ENCODE assay signal across 1 cellular context in genomic region chr17:37068266-37068665, GRCh38.
TF ChIP-seq lines count a peak whose summit lies in the region.

No MANE protein-coding gene starts in this region.

TF ChIP-seq in HCT116, 20 proteins besides CTCF, POLR2A, EP300 and RAD21:
- TF ChIP-seq ATF3 (IDR thresholded peaks at IDR 0.05) = no peak
- TF ChIP-seq JUND (IDR thresholded peaks at IDR 0.05) = no peak
- TF ChIP-seq ZFX (IDR thresholded peaks at IDR 0.05) = no peak
- TF ChIP-seq ZBTB33 (IDR thresholded peaks at IDR 0.05; ENCODE audit: extremely low read depth, insufficient replicate concordance, low read length) = no peak
- no peak for TF ChIP-seq EGR1 (IDR thresholded peaks at IDR 0.05; ENCODE audit: low read depth)
- no peak for TF ChIP-seq POLR2AphosphoS5 (IDR thresholded peaks at IDR 0.05; ENCODE audit: low read depth, low read length)
- no peak for TF ChIP-seq TCF7L2 (IDR thresholded peaks at IDR 0.05; ENCODE audit: borderline replicate concordance, extremely low read depth, insufficient read depth, insufficient read length)
- no peak for TF ChIP-seq YY1 (IDR thresholded peaks at IDR 0.05; ENCODE audit: extremely low read depth, insufficient replicate concordance, low read depth, low read length)
- TF ChIP-seq MAX (IDR thresholded peaks at IDR 0.05) = no peak
- no peak for TF ChIP-seq SRF (IDR thresholded peaks at IDR 0.05; ENCODE audit: low read depth)
